In the genomic region with DNA sequence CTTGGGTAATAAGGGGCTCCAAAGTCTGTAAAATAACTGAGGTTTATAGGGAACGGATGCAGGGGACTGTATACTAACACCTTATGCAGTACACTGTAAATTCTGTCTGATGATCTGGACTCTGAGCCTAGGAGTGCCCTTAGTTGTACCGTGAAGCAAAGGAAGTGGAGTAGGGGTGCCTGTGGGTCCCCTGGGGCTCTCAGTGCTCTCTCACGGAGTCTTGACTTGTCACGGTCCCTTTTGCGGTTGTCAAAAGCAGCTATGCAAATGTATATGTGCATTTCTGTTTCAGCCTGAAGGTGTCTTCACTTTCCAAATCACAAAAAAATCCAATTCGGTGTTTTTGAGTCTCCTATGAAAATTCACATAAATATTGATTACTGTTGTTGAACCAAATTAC, we compare ENCODE assay signal across 14 cellular contexts. TPM values are rescaled to one million over a fixed set of nuclear protein-coding genes. Genes with fewer than 3 reads are reported as not detected.
DNase-seq lines count a peak whose midpoint lies in the region; ATAC-seq and TF ChIP-seq lines count a peak whose summit lies in the region.
"Had no signal": no experiment of that assay in that cellular context is flagged by ENCODE, and none has a peak within 500 bp of the region (broad histone marks: within the 10 kb centered on the region; RNA-seq: fewer than 3 reads in every experiment).

No MANE protein-coding gene starts in this region.

- DNase-seq in NB4 (ENCODE audit: low read depth) (peak; percentile 54), NCI-H1417 treated with DMSO at 0.1 percent for 48 hours (lab: John Stamatoyannopoulos, UW) (no peak), NCI-H226 (no peak), putamen (ENCODE audit: low spot score) (no peak), ureter (ENCODE audit: low spot score) (no peak)
- DNase-seq: activated CD4-positive, alpha-beta T cell treated with anti-CD3 and anti-CD28 coated beads, Interleukin-2, amount 50 U/mL, for 48 hours; CD8-positive, alpha-beta T cell; mammary epithelial cell; psoas muscle; transverse colon had no signal

- no peak for TF ChIP-seq CTCF in NB4 (IDR thresholded peaks at IDR 0.05; ENCODE audit: low read depth, low read length)

- no peak for TF ChIP-seq POLR2A in NB4 (IDR thresholded peaks at IDR 0.05; ENCODE audit: extremely low read depth, insufficient read length)

- no peak overlapping the region for H3K4me3 ChIP-seq in NB4 (ENCODE audit: low read depth, low read length)
- H3K4me3 ChIP-seq: psoas muscle, transverse colon had no signal

- ATAC-seq in GM18517 (IDR thresholded peaks at IDR 0.05; ENCODE audit: unreplicated experiment) (peak; percentile 99), GM21381 (IDR thresholded peaks at IDR 0.05; ENCODE audit: unreplicated experiment) (peak; percentile 100), HG03025 (IDR thresholded peaks at IDR 0.05; ENCODE audit: low FRiP score, unreplicated experiment) (peak; percentile 99)
- ATAC-seq: CD8-positive, alpha-beta T cell; psoas muscle had no signal

RNA-seq across cellular contexts. Expression of a gene that starts 17.8 kb away (rescaled TPM):
- not detected for total RNA-seq in ureter
- total RNA-seq: CD8-positive, alpha-beta T cell; mammary epithelial cell; NCI-H460; psoas muscle; transverse colon had no signal
